Comparison of ENCODE assay signal across 1 cellular context in genomic region chr1:24952413-24952841, GRCh38.
TF ChIP-seq lines count a peak whose summit lies in the region.

No MANE protein-coding gene starts in this region.

TF ChIP-seq in K562, 482 proteins besides CTCF, POLR2A, EP300 and RAD21 (continued from another document):
- TF ChIP-seq ZBTB40 (IDR thresholded peaks at IDR 0.05) = peak; percentile 45; the same call in 1 of the 2 replicates
- no peak for TF ChIP-seq ZBTB40 (CRISPR knock-in tag; IDR thresholded peaks at IDR 0.05)
- TF ChIP-seq HDAC2 (IDR thresholded peaks at IDR 0.05) = peak; percentile 65; the same call in 1 of the 2 replicates
- peak; percentile 39; the same call in 1 of the 2 replicates for TF ChIP-seq ATF3 (IDR thresholded peaks at IDR 0.05)
- no peak for TF ChIP-seq ATF3 (CRISPR knock-in tag; conservative IDR thresholded peaks at IDR 0.05)
- no peak for TF ChIP-seq ZNF274 (IDR thresholded peaks at IDR 0.05; ENCODE audit: borderline replicate concordance, low read depth, low read length)
- no peak for TF ChIP-seq ARID2 (IDR thresholded peaks at IDR 0.05)
- 0 out of 2 replicates have a peak, but pooled peaks have one; percentile 52 for TF ChIP-seq SMARCA4 (IDR thresholded peaks at IDR 0.05)
- TF ChIP-seq ZBTB33 (CRISPR knock-in tag; IDR thresholded peaks at IDR 0.05) = no peak
- peak; percentile 62 for TF ChIP-seq ETV5 (CRISPR knock-in tag; IDR thresholded peaks at IDR 0.05; ENCODE audit: low read depth)
- peak; percentile 89 for TF ChIP-seq L3MBTL2 (IDR thresholded peaks at IDR 0.05)
- TF ChIP-seq CREB3L1 (IDR thresholded peaks at IDR 0.05; ENCODE audit: borderline replicate concordance, low read depth) = no peak
- no peak for TF ChIP-seq HBP1 (CRISPR knock-in tag; IDR thresholded peaks at IDR 0.05)
- TF ChIP-seq ZBTB34 (CRISPR knock-in tag; IDR thresholded peaks at IDR 0.05) = no peak
- TF ChIP-seq SRF (CRISPR knock-in tag; IDR thresholded peaks at IDR 0.05) = 0 out of 4 replicates have a peak, but pooled peaks of 1 of the 2 experiments have one; percentile 17
- TF ChIP-seq BCOR (IDR thresholded peaks at IDR 0.05) = 0 out of 2 replicates have a peak, but pooled peaks have one; percentile 31
- TF ChIP-seq SIN3A (IDR thresholded peaks at IDR 0.05; ENCODE audit: borderline replicate concordance in 2 of 2, control insufficient read depth in 1 of 2, low read depth in 2 of 2, low read length in 2 of 2) = no peak
- TF ChIP-seq ZBTB9 (CRISPR knock-in tag; IDR thresholded peaks at IDR 0.05) = no peak
- 0 out of 2 replicates have a peak, but pooled peaks have one; percentile 37 for TF ChIP-seq PTBP1 (IDR thresholded peaks at IDR 0.05; ENCODE audit: low read depth, low read length)
- TF ChIP-seq CTBP1 (IDR thresholded peaks at IDR 0.05; ENCODE audit: borderline replicate concordance) = peak; percentile 92
- TF ChIP-seq TEAD2 (tag; IDR thresholded peaks at IDR 0.05) = 0 out of 2 replicates have a peak, but pooled peaks have one; percentile 14
- peak; percentile 50; the same call in 1 of the 2 replicates for TF ChIP-seq GABPA (tag; conservative IDR thresholded peaks at IDR 0.05; ENCODE audit: low read depth)
- TF ChIP-seq ESRRA (IDR thresholded peaks at IDR 0.05; ENCODE audit: borderline replicate concordance, low read depth) = peak; percentile 98
- TF ChIP-seq ATF1 (CRISPR knock-in tag; IDR thresholded peaks at IDR 0.05) = no peak
- TF ChIP-seq ATF1 (tag; IDR thresholded peaks at IDR 0.05) = peak; percentile 42; the same call in 1 of the 2 replicates
- TF ChIP-seq ZEB2 (IDR thresholded peaks at IDR 0.05) = peak; percentile 83
- TF ChIP-seq CBFA2T3 (IDR thresholded peaks at IDR 0.05) = peak; percentile 33; the same call in 1 of the 2 replicates
- TF ChIP-seq FOXM1 (IDR thresholded peaks at IDR 0.05; ENCODE audit: low read depth) = peak; percentile 77; the same call in 1 of the 2 replicates
- no peak for TF ChIP-seq FOXM1 (CRISPR knock-in tag; IDR thresholded peaks at IDR 0.05; ENCODE audit: low read depth)
- 0 out of 4 replicates have a peak, but pooled peaks of 1 of the 2 experiments have one; percentile 29 for TF ChIP-seq KDM1A (IDR thresholded peaks at IDR 0.05)
- peak; percentile 63 for TF ChIP-seq RBM25 (IDR thresholded peaks at IDR 0.05; ENCODE audit: low read depth, low read length, severe bottlenecking)
- peak; percentile 59; the same call in 1 of the 2 replicates for TF ChIP-seq ELF1 (tag; IDR thresholded peaks at IDR 0.05)
- peak; percentile 84 for TF ChIP-seq FOSL1 (tag; conservative IDR thresholded peaks at IDR 0.05)
- TF ChIP-seq GTF2A2 (tag; IDR thresholded peaks at IDR 0.05) = no peak
- no peak for TF ChIP-seq SP1 (CRISPR knock-in tag; IDR thresholded peaks at IDR 0.05)
- TF ChIP-seq NFIC (IDR thresholded peaks at IDR 0.05) = peak; percentile 30
